27 cellular contexts compared by ENCODE assay signal in genomic region chr10:131500181-131500580, GRCh38.
"Had no signal": no experiment of that assay in that cellular context is flagged by ENCODE, and none has a peak within 500 bp of the region (broad histone marks: within the 10 kb centered on the region; RNA-seq: fewer than 3 reads in every experiment).

No MANE protein-coding gene starts in this region.

- H3K4me1 ChIP-seq: colonic mucosa, esophagus squamous epithelium, foreskin keratinocyte, gastrocnemius medialis, gastroesophageal sphincter, heart left ventricle, heart right ventricle had no signal

- H3K9me3 ChIP-seq: colonic mucosa had no signal

- H3K4me3 Mint-ChIP-seq: dendritic cell treated with granulocyte-macrophage colony-stimulating factor and Interleukin-4, amounts not matched to agents 40 ng/mL and 50 ng/mL, for 4 days; effector memory CD8-positive, alpha-beta T cell; endodermal cell had no signal

- ATAC-seq: effector memory CD8-positive, alpha-beta T cell; esophagus mucosa; foreskin keratinocyte; gastrocnemius medialis; gastroesophageal sphincter; heart left ventricle; heart right ventricle had no signal

- H3K4me1 Mint-ChIP-seq: endodermal cell had no signal

- H3K36me3 ChIP-seq: colonic mucosa, esophagus squamous epithelium, gastrocnemius medialis, gastroesophageal sphincter, heart left ventricle, heart right ventricle had no signal

- H3K27ac ChIP-seq: colonic mucosa, coronary artery, dorsolateral prefrontal cortex, epithelial cell of prostate, esophagus squamous epithelium, foreskin keratinocyte, gastrocnemius medialis, gastroesophageal sphincter, heart left ventricle, heart right ventricle had no signal

- H3K27me3 ChIP-seq: colonic mucosa, dorsolateral prefrontal cortex, esophagus squamous epithelium, foreskin keratinocyte, gastrocnemius medialis, heart left ventricle, heart right ventricle had no signal

- H3K27ac Mint-ChIP-seq: dendritic cell treated with granulocyte-macrophage colony-stimulating factor and Interleukin-4, amounts not matched to agents 40 ng/mL and 50 ng/mL, for 4 days; effector memory CD8-positive, alpha-beta T cell; endodermal cell had no signal

- H3K27me3 Mint-ChIP-seq: dendritic cell treated with granulocyte-macrophage colony-stimulating factor and Interleukin-4, amounts not matched to agents 40 ng/mL and 50 ng/mL, for 4 days; effector memory CD8-positive, alpha-beta T cell had no signal

- FAIRE-seq: colon, endometrium, endothelial cell of umbilical vein, frontal cortex had no signal

- H3K4me3 ChIP-seq: colonic mucosa, coronary artery, dorsolateral prefrontal cortex, esophagus squamous epithelium, gastrocnemius medialis, gastroesophageal sphincter, heart left ventricle, heart right ventricle had no signal

- DNase-seq: colonic mucosa; cortex of kidney; dermis blood vessel endothelial cell; dorsolateral prefrontal cortex; effector CD4-positive, alpha-beta T cell; effector memory CD4-positive, alpha-beta T cell; effector memory CD8-positive, alpha-beta T cell; endodermal cell; erythroblast; esophagus squamous epithelium; foreskin fibroblast; foreskin keratinocyte; foreskin melanocyte; gastrocnemius medialis; glutamatergic neuron; head of caudate nucleus; heart left ventricle; heart right ventricle had no signal
